ENCODE assay signal across 27 cellular contexts in the genomic region with DNA sequence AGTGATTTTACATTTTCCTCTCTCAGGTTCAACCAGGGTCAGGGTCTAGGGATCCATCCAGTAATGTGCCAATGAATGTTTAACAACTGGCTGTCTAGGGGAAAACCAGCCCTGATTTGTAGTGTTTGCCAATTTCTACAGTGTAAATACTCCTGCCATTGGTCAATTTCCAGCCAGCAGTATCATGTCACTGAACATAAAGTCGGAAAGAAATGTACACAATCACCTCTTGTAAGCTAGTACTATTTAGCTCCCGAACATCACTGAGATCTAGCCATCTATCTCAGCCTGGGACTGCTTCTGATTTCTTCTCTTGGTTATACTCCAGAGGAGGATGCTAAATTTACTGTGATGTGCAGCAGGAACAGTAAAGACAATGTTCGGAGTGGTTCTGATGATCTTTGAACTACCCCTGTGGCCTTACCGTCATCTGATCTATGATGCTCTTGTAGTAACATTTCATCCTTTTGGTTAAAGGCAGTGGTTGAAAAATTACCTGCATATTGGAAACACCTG. TPM values are rescaled to one million over a fixed set of nuclear protein-coding genes. Genes with fewer than 3 reads are reported as not detected.
DNase-seq lines count a peak whose midpoint lies in the region; ATAC-seq, FAIRE-seq and TF ChIP-seq lines count a peak whose summit lies in the region.
"Had no signal": no experiment of that assay in that cellular context is flagged by ENCODE, and none has a peak within 500 bp of the region (broad histone marks: within the 10 kb centered on the region; RNA-seq: fewer than 3 reads in every experiment).

No MANE protein-coding gene starts in this region.

- in situ Hi-C loops in HepG2 (cut with HindIII; ENCODE audit: extremely low pct_ligation_motif_present, low pct_unique_long_range_greater_than_20kb), result no loop called here

- POLR2A ChIA-PET in HepG2 (lab: Yijun Ruan, JAX), result interaction anchor here (0.8 to 1.9 kb wide), 4 partner anchors 36 to 72 kb away, joined by 3 to 9 read pairs (median 5); a partner anchor contains a TSS

- DNase-seq in NCI-H510A treated with DMSO at 0.1 percent for 48 hours (lab: John Stamatoyannopoulos, UW) (peak; percentile 18), NCI-H510A (lab: John Stamatoyannopoulos, UW) (no peak), NCI-H748 treated with DMSO at 0.1 percent for 48 hours (lab: John Stamatoyannopoulos, UW) (peak; percentile 26), HepG2 (ENCODE audit: low spot score) (peak; percentile 79), mucosa of descending colon (no peak)
- DNase-seq: activated CD4-positive, CD25-positive, alpha-beta regulatory T cell treated with anti-CD3 and anti-CD28 coated beads, Interleukin-2, amount 50 U/mL, for 72 hours; activated CD8-positive, alpha-beta T cell treated with anti-CD3 and anti-CD28 coated beads, Interleukin-2, amount 10 ng/mL, durations not matched to agents 7 days and 5 days; activated effector memory CD4-positive, alpha-beta T cell treated with Interleukin-2 at 50 U/mL for 16 hours; activated naive CD8-positive, alpha-beta T cell treated with anti-CD3 and anti-CD28 coated beads for 36 hours; aorta; CD4-positive, alpha-beta T cell; cortex of kidney; effector memory CD8-positive, alpha-beta T cell; GDM1; heart right ventricle; NCI-H146; NCI-H526 treated with DMSO at 0.1 percent for 48 hours; posterior cingulate gyrus; stimulated activated CD4-positive, alpha-beta T cell treated with anti-CD3 and anti-CD28 coated beads, Interleukin-4, amount 100 ng/mL, for 24 hours; substantia nigra had no signal

- no peak for TF ChIP-seq RAD21 in HepG2 (CRISPR knock-in tag; IDR thresholded peaks at IDR 0.05)

- FAIRE-seq in HepG2 (lab: Jason Lieb, UNC), result peak; percentile 8
- FAIRE-seq: GM19239 had no signal

- TF ChIP-seq EP300 in HepG2 (IDR thresholded peaks at IDR 0.05; ENCODE audit: low read depth in 2 of 2, low read length in 2 of 2) (peak in 1 of 2 experiments; percentile 55; a peak in 2 of 4 replicates), HepG2 (CRISPR knock-in tag; IDR thresholded peaks at IDR 0.05; ENCODE audit: borderline replicate concordance) (no peak)

- no peaks in the 10 kb centered on the region for H4K20me1 ChIP-seq in HepG2 (ENCODE audit: insufficient read depth, low read length)

- H3K4me1 ChIP-seq in HepG2 (ENCODE audit: insufficient read depth, low read length) (peaks cover 35% of the 10 kb centered on the region), mucosa of descending colon (ENCODE audit: low read depth) (no peaks in the 10 kb centered on the region)

- H3K36me3 ChIP-seq in HepG2 (replicated peaks in 1 of 2; ENCODE audit: control insufficient read depth in 1 of 2, insufficient read depth in 2 of 2, low read length in 2 of 2) (no peaks in the 10 kb centered on the region), mucosa of descending colon (ENCODE audit: low read depth) (no peaks in the 10 kb centered on the region)
- H3K36me3 ChIP-seq: HAP-1, heart right ventricle had no signal

- peaks cover 9% of the 10 kb centered on the region; the same call in 1 of the 2 replicates for H3K9me3 ChIP-seq in HepG2 (ENCODE audit: low read length)
- H3K9me3 ChIP-seq in mucosa of descending colon, result peaks cover 2% of the 10 kb centered on the region

- peak overlapping the region; percentile 43 for H3K4me2 ChIP-seq in HepG2 (ENCODE audit: low read depth, low read length)

- H2AFZ ChIP-seq in HepG2 (ENCODE audit: low read length), result peak overlapping the region; percentile 2

- CTCF ChIA-PET in HepG2 (lab: Yijun Ruan, JAX; ENCODE audit: low intra/inter-chr PET ratio, low total read pairs), result no interaction called here

- no peak overlapping the region for H3K9ac ChIP-seq in HepG2 (ENCODE audit: insufficient read depth, low read depth, low read length)

- H3K27ac ChIP-seq in HepG2 (ENCODE audit: extremely low read length, insufficient read depth, low read length), result no peak overlapping the region
- H3K27ac ChIP-seq: heart right ventricle, SK-N-MC had no signal

- intact Hi-C loops in HepG2 (cut with micrococcal nuclease; ENCODE audit: unreplicated experiment), result loop anchor here (1.0 kb wide), 1 partner anchor 37 kb away; no protein-coding TSS in a partner anchor
- intact Hi-C loops in mucosa of descending colon (cut with DNase I, micrococcal nuclease), result no loop called here

- ATAC-seq in HepG2 (peak; percentile 89), HG02763 (IDR thresholded peaks at IDR 0.05; ENCODE audit: unreplicated experiment) (no peak), GM18907 (IDR thresholded peaks at IDR 0.05; ENCODE audit: unreplicated experiment) (no peak), mucosa of descending colon (no peak), HG02938 (IDR thresholded peaks at IDR 0.05; ENCODE audit: unreplicated experiment) (no peak)
- ATAC-seq: activated CD8-positive, alpha-beta T cell treated with anti-CD3 and anti-CD28 coated beads, Interleukin-2, amount 10 ng/mL, durations not matched to agents 7 days and 5 days; effector memory CD8-positive, alpha-beta T cell; sciatic nerve had no signal

- BruUV-seq in HepG2 (replicated peaks; lab: Mats Ljungman, UMichigan), result no TSS peak

- no peaks in the 10 kb centered on the region for H3K27me3 ChIP-seq in HepG2 (ENCODE audit: control insufficient read depth in 1 of 2, insufficient read depth in 2 of 2, low read length in 2 of 2)
- H3K27me3 ChIP-seq: heart right ventricle had no signal

- TF ChIP-seq CTCF in HepG2 (CRISPR knock-in tag; IDR thresholded peaks at IDR 0.05) (no peak), mucosa of descending colon (IDR thresholded peaks at IDR 0.05) (no peak)

- no peaks in the 10 kb centered on the region for H3K79me2 ChIP-seq in HepG2 (ENCODE audit: insufficient read depth, low read length)

- peak overlapping the region in 1 of 3 experiments; percentile 3; a peak in 1 of 6 replicates for H3K4me3 ChIP-seq in HepG2 (replicated peaks in 1 of 3; ENCODE audit: insufficient read depth in 1 of 3, low read depth in 2 of 3, low read length in 3 of 3)
- H3K4me3 ChIP-seq in mucosa of descending colon, result no peak overlapping the region
- H3K4me3 ChIP-seq: HAP-1, heart right ventricle, SK-N-MC had no signal

- no peak for TF ChIP-seq POLR2A in HepG2 (IDR thresholded peaks at IDR 0.05; ENCODE audit: insufficient read depth in 1 of 2, low read depth in 2 of 2, low read length in 2 of 2)

- under 1% methylated on average over 4 of the region's 4 CpGs for WGBS in HepG2 (ENCODE audit: low lambda C conversion rate)

TF ChIP-seq in HepG2, 621 proteins besides CTCF, POLR2A, EP300 and RAD21 (continues in another document):
- 0 out of 2 replicates have a peak, but pooled peaks have one; percentile 45 for TF ChIP-seq ARNT2 (CRISPR knock-in tag; IDR thresholded peaks at IDR 0.05; ENCODE audit: low read depth)
- TF ChIP-seq, protein P1, sequence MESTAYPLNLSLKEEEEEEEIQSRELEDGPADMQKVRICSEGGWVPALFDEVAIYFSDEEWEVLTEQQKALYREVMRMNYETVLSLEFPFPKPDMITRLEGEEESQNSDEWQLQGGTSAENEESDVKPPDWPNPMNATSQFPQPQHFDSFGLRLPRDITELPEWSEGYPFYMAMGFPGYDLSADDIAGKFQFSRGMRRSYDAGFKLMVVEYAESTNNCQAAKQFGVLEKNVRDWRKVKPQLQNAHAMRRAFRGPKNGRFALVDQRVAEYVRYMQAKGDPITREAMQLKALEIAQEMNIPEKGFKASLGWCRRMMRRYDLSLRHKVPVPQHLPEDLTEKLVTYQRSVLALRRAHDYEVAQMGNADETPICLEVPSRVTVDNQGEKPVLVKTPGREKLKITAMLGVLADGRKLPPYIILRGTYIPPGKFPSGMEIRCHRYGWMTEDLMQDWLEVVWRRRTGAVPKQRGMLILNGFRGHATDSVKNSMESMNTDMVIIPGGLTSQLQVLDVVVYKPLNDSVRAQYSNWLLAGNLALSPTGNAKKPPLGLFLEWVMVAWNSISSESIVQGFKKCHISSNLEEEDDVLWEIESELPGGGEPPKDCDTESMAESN (CRISPR knock-in tag; conservative IDR thresholded peaks at IDR 0.05), result peak; percentile 76; the same call in 1 of the 2 replicates
- TF ChIP-seq SAP130 (CRISPR knock-in tag; IDR thresholded peaks at IDR 0.05; ENCODE audit: low read depth), result peak; percentile 58

RNA-seq across cellular contexts. Expression of a gene that starts 36.7 kb away (rescaled TPM):
- total RNA-seq in HepG2 (2016; rRNA removed; fragmentation: Illumina TruSeq; extraction: Trizol) (0.18 TPM in 2 replicates), mucosa of descending colon (100 to 1,000 TPM in 1 of 3 donors, 10 to 100 TPM in 2; 50.8 to 140 (median 72.8) TPM)
- not detected in 2 replicates for total RNA-seq in HepG2 (2016; cell fraction: cytosol; rRNA removed; fragmentation: Illumina TruSeq; extraction: Trizol; ENCODE audit: low read depth)
- total RNA-seq in HepG2 (2016; cell fraction: insoluble cytoplasmic fraction; rRNA removed; fragmentation: Illumina TruSeq; extraction: Trizol), result 0.13 and 0.39 TPM in 2 replicates
- 0.07 and 0.12 TPM in 2 replicates for total RNA-seq in HepG2 (2016; cell fraction: membrane; rRNA removed; fragmentation: Illumina TruSeq; extraction: Trizol)
- not detected in 2 replicates for total RNA-seq in HepG2 (2016; cell fraction: nucleus; rRNA removed; fragmentation: Illumina TruSeq; extraction: Trizol)
- 27.3 and 30.1 TPM in 2 replicates for polyA plus RNA-seq in HepG2 (2011; rRNA removed)
- polyA plus RNA-seq in HepG2 (2011; cell fraction: cytosol; rRNA removed), result 13.7 and 27.8 TPM in 2 replicates
- polyA plus RNA-seq in HepG2 (2011; cell fraction: nucleus; rRNA removed), result 14.1 and 18.4 TPM in 2 replicates
- polyA plus RNA-seq in HepG2 (2012), result 89.8 and 101 TPM in 2 replicates
- polyA plus RNA-seq in HepG2 (2016; cell fraction: cytosol; fragmentation: Illumina TruSeq; extraction: Trizol; ENCODE audit: low read depth), result not detected in 2 replicates
- 0.11 and 0.19 TPM in 2 replicates for polyA plus RNA-seq in HepG2 (2016; cell fraction: insoluble cytoplasmic fraction; fragmentation: Illumina TruSeq; extraction: Trizol; ENCODE audit: low read depth)
- polyA plus RNA-seq in HepG2 (2016; cell fraction: membrane; fragmentation: Illumina TruSeq; extraction: Trizol; ENCODE audit: low read depth), result 0.17 TPM in 1 of 2 replicates, not detected in the other
- polyA plus RNA-seq in HepG2 (2016; cell fraction: nucleus; fragmentation: Illumina TruSeq; extraction: Trizol; ENCODE audit: insufficient read depth, low read depth), result not detected in 2 replicates
- 8.9 and 29.0 TPM in 2 replicates for polyA minus RNA-seq in HepG2 (2011; rRNA and poly(A)+ RNA removed; ENCODE audit: low replicate concordance)
- polyA minus RNA-seq in HepG2 (2011; cell fraction: cytosol; rRNA and poly(A)+ RNA removed), result 24.4 and 43.2 TPM in 2 replicates
- polyA minus RNA-seq in HepG2 (2011; cell fraction: nucleus; rRNA and poly(A)+ RNA removed), result 23.8 and 49.0 TPM in 2 replicates

Comparison
In these comparisons a context has a peak if more than half of its experiments do, and no peak if none do; other contexts are left out.
1. DNase-seq: peak in NCI-H510A treated with DMSO at 0.1 percent for 48 hours (single experiment), NCI-H748 treated with DMSO at 0.1 percent for 48 hours (single experiment) and HepG2 (single experiment); none in NCI-H510A (single experiment) and mucosa of descending colon (0 of 3).
2. RNA of a gene that starts 36.7 kb away (total RNA-seq): 50.8 to 140 TPM in mucosa of descending colon; 0.07 to 0.39 TPM in HepG2; every median in the first group is over 10 times any median in the second.